ENCODE assay signal across 22 cellular contexts in the genomic region with DNA sequence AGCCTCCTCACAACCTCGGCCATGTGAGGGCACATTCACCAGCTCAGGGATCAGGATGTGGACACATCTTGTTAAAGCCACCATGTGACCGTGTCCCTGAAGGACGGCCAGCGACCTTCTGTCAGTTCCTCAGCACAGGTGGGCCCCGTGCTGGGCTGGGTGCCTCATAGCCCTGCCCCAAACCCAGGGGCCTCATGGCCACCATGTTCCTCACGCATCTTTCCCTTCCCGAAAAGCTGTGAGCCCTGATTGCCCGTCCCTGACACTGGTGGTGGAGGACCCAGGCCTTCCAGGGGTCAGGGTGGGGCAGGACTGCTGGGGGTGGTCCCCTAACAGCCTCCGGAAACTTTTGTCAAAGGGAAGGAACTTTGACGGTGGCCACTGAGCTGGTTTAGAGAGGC.
"Had no signal": no experiment of that assay in that cellular context is flagged by ENCODE, and none has a peak within 500 bp of the region (broad histone marks: within the 10 kb centered on the region; RNA-seq: fewer than 3 reads in every experiment).

No MANE protein-coding gene starts in this region.

- H3K36me3 ChIP-seq: ascending aorta, brain microvascular endothelial cell, esophagus muscularis mucosa, right lobe of liver, SJSA1, stomach had no signal

- H3K9me3 Mint-ChIP-seq: activated B cell treated with CpG ODN at 0.5 μM for 24 hours; activated naive CD4-positive, alpha-beta T cell treated with anti-CD3 and anti-CD28 coated beads, Interleukin-2, amount 50 U/mL, for 72 hours; activated T-cell treated with anti-CD3 and anti-CD28 coated beads, Interleukin-2, amount 50 U/mL, for 72 hours; effector memory CD8-positive, alpha-beta T cell; nephron; stimulated activated memory B cell treated with anti-CD40 and anti-IgM and Interleukin-4, amounts not matched to agents 10 μg/mL and 1 μg/mL and 100 μg/mL, for 72 hours had no signal

- H3K4me1 Mint-ChIP-seq: activated B cell treated with CpG ODN at 0.5 μM for 24 hours; activated CD4-positive, alpha-beta T cell treated with anti-CD3 and anti-CD28 coated beads for 36 hours had no signal

- H3K36me3 Mint-ChIP-seq: activated naive CD4-positive, alpha-beta T cell treated with anti-CD3 and anti-CD28 coated beads, Interleukin-2, amount 50 U/mL, for 72 hours; stimulated activated memory B cell treated with anti-CD40 and anti-IgM and Interleukin-4, amounts not matched to agents 10 μg/mL and 1 μg/mL and 100 μg/mL, for 72 hours had no signal

- H3K4me3 Mint-ChIP-seq: activated B cell treated with CpG ODN at 0.5 μM for 24 hours; activated CD4-positive, alpha-beta T cell treated with anti-CD3 and anti-CD28 coated beads for 36 hours; activated T-cell treated with anti-CD3 and anti-CD28 coated beads, Interleukin-2, amount 50 U/mL, for 72 hours; effector memory CD8-positive, alpha-beta T cell; stimulated activated memory B cell treated with anti-CD40 and anti-IgM and Interleukin-4, amounts not matched to agents 10 μg/mL and 1 μg/mL and 100 μg/mL, for 72 hours had no signal

- H3K27ac Mint-ChIP-seq: activated B cell treated with CpG ODN at 0.5 μM for 24 hours; activated CD4-positive, alpha-beta T cell treated with anti-CD3 and anti-CD28 coated beads for 36 hours; activated naive CD4-positive, alpha-beta T cell treated with anti-CD3 and anti-CD28 coated beads, Interleukin-2, amount 50 U/mL, for 72 hours; activated T-cell treated with anti-CD3 and anti-CD28 coated beads, Interleukin-2, amount 50 U/mL, for 72 hours; effector memory CD8-positive, alpha-beta T cell; stimulated activated memory B cell treated with anti-CD40 and anti-IgM and Interleukin-4, amounts not matched to agents 10 μg/mL and 1 μg/mL and 100 μg/mL, for 72 hours had no signal

- H3K27me3 ChIP-seq: ascending aorta, right lobe of liver had no signal

- H3K4me1 ChIP-seq: esophagus muscularis mucosa, right lobe of liver, SJSA1, stomach had no signal

- H3K4me3 ChIP-seq: esophagus muscularis mucosa, right lobe of liver, SJSA1, skin epidermis, stomach had no signal

- ATAC-seq: activated CD4-positive, alpha-beta T cell treated with anti-CD3 and anti-CD28 coated beads for 36 hours; activated naive CD4-positive, alpha-beta T cell treated with anti-CD3 and anti-CD28 coated beads, Interleukin-2, amount 50 U/mL, for 72 hours; activated T-cell treated with anti-CD3 and anti-CD28 coated beads, Interleukin-2, amount 50 U/mL, for 72 hours; effector memory CD8-positive, alpha-beta T cell; right lobe of liver; stimulated activated memory B cell treated with anti-CD40 and anti-IgM and Interleukin-4, amounts not matched to agents 10 μg/mL and 1 μg/mL and 100 μg/mL, for 72 hours had no signal

- DNase-seq: activated B cell treated with CpG ODN at 0.5 μM for 24 hours; activated CD4-positive, alpha-beta T cell treated with anti-CD3 and anti-CD28 coated beads for 36 hours; activated CD4-positive, alpha-beta T cell treated with anti-CD3 and anti-CD28 coated beads, Interleukin-2, amount 50 U/mL, for 48 hours; activated effector memory CD4-positive, alpha-beta T cell treated with anti-CD3 and anti-CD28 coated beads, Interleukin-2, amount 50 U/mL, for 16 hours; activated T-cell treated with anti-CD3 and anti-CD28 coated beads, Interleukin-2, amount 50 U/mL, for 72 hours; brain microvascular endothelial cell; effector memory CD8-positive, alpha-beta T cell; glutamatergic neuron; hippocampal formation; occipital lobe; stimulated activated CD4-positive, alpha-beta T cell treated with anti-CD3 and anti-CD28 coated beads, Interleukin-2, amount 100 ng/mL, for 24 hours; stomach; T-helper 9 cell; trophoblast cell had no signal

- H3K27ac ChIP-seq: brain microvascular endothelial cell, esophagus muscularis mucosa, right lobe of liver, SJSA1, skin epidermis, stomach had no signal

- H3K9me3 ChIP-seq: ascending aorta, esophagus muscularis mucosa, right lobe of liver, SJSA1, stomach had no signal
